ENCODE assay signal across 1 cellular context in genomic region chr2:1499033-1499795, GRCh38.
TF ChIP-seq lines count a peak whose summit lies in the region.

No MANE protein-coding gene starts in this region.

TF ChIP-seq in HepG2, 621 proteins besides CTCF, POLR2A, EP300 and RAD21:
- no peak for TF ChIP-seq PRDM10 (CRISPR knock-in tag; IDR thresholded peaks at IDR 0.05; ENCODE audit: low read depth)
- no peak for TF ChIP-seq KLF15 (CRISPR knock-in tag; IDR thresholded peaks at IDR 0.05; ENCODE audit: borderline replicate concordance)
- TF ChIP-seq, protein P1, sequence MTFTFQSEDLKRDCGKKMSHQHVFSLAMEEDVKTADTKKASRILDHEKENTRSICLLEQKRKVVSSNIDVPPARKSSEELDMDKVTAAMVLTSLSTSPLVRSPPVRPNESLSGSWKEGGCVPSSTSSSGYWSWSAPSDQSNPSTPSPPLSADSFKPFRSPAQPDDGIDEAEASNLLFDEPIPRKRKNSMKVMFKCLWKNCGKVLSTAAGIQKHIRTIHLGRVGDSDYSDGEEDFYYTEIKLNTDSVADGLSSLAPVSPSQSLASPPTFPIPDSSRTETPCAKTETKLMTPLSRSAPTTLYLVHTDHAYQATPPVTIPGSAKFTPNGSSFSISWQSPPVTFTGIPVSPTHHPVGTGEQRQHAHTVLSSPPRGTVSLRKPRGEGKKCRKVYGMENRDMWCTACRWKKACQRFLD (CRISPR knock-in tag; IDR thresholded peaks at IDR 0.05; ENCODE audit: borderline replicate concordance): no peak
- TF ChIP-seq ZNF281 (CRISPR knock-in tag; IDR thresholded peaks at IDR 0.05; ENCODE audit: borderline replicate concordance): no peak
- no peak for TF ChIP-seq SOX6 (IDR thresholded peaks at IDR 0.05)
- no peak for TF ChIP-seq SOX6 (CRISPR knock-in tag; IDR thresholded peaks at IDR 0.05)
- no peak for TF ChIP-seq KAT7 (CRISPR knock-in tag; IDR thresholded peaks at IDR 0.05; ENCODE audit: borderline replicate concordance)
- TF ChIP-seq, protein P2, sequence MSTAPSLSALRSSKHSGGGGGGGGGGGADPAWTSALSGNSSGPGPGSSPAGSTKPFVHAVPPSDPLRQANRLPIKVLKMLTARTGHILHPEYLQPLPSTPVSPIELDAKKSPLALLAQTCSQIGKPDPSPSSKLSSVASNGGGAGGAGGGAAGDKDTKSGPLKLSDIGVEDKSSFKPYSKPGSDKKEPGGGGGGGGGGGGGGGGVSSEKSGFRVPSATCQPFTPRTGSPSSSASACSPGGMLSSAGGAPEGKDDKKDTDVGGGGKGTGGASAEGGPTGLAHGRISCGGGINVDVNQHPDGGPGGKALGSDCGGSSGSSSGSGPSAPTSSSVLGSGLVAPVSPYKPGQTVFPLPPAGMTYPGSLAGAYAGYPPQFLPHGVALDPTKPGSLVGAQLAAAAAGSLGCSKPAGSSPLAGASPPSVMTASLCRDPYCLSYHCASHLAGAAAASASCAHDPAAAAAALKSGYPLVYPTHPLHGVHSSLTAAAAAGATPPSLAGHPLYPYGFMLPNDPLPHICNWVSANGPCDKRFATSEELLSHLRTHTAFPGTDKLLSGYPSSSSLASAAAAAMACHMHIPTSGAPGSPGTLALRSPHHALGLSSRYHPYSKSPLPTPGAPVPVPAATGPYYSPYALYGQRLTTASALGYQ (CRISPR knock-in tag; IDR thresholded peaks at IDR 0.05): no peak
- TF ChIP-seq ZNF552 (CRISPR knock-in tag; IDR thresholded peaks at IDR 0.05; ENCODE audit: borderline replicate concordance): no peak
- no peak for TF ChIP-seq NCOA1 (CRISPR knock-in tag; IDR thresholded peaks at IDR 0.05)
